9 cellular contexts compared by ENCODE assay signal in the genomic region with DNA sequence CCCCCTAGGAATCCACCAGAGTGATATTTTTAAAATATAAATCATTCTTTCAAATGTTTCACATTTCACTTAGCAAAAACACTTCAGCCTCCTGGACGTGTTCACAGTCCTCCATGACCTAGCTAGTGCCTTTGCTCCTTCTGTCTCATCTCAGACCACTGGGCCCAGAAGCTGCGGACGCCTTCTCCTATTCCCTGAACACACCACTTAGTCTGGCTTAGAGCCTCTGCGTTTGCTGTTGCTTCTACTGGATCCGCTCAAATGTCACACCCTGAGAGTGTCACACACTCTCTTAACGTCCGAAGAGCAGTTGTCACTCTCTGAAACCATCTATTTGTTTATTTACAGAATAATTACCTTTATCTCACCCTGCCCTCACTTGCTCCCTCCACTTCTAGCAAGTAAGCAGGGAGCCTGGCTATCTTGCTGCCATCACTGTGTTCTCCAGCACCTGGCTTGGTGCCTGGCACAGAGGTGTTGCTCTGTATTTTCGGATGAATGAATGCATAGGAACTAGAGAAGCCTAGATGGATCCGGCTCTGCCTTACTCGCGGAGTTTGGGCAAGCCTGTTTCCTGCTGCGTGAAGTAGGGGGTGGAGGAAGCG. TPM values are rescaled to one million over a fixed set of nuclear protein-coding genes. Genes with fewer than 3 reads are reported as not detected.
A peak's percentile ranks its signal among the peaks of the same experiment; 100 is the strongest.
DNase-seq lines count a peak whose midpoint lies in the region; ATAC-seq, FAIRE-seq and TF ChIP-seq lines count a peak whose summit lies in the region.
"Had no signal": no experiment of that assay in that cellular context is flagged by ENCODE, and none has a peak within 500 bp of the region (broad histone marks: within the 10 kb centered on the region; RNA-seq: fewer than 3 reads in every experiment).

No MANE protein-coding gene starts in this region.

- in situ Hi-C loops in HepG2 (cut with HindIII; ENCODE audit: extremely low pct_ligation_motif_present, low pct_unique_long_range_greater_than_20kb), result no loop called here

- 49 to 54% (median 51%) methylated on average over 12 to 13 of the region's 13 CpGs for WGBS in adrenal gland, 4 donors
- 10% methylated on average over 13 of the region's 13 CpGs for WGBS in HepG2 (ENCODE audit: low lambda C conversion rate)

- peak overlapping the region; percentile 50 for H2AFZ ChIP-seq in HepG2 (ENCODE audit: low read length)

- peak overlapping the region; percentile 82 for H3K9ac ChIP-seq in HepG2 (ENCODE audit: insufficient read depth, low read depth, low read length)

- FAIRE-seq in HepG2 (lab: Jason Lieb, UNC), result no peak

- H3K9me3 Mint-ChIP-seq in activated T-cell treated with anti-CD3 and anti-CD28 coated beads, Interleukin-2, amount 50 U/mL, for 24 hours, result no peaks in the 10 kb centered on the region

- TF ChIP-seq POLR2A in adrenal gland (IDR thresholded peaks at IDR 0.05), result no peak
- no peak for TF ChIP-seq POLR2A in HepG2 (IDR thresholded peaks at IDR 0.05; ENCODE audit: insufficient read depth in 1 of 2, low read depth in 2 of 2, low read length in 2 of 2)

- no peak for DNase-seq in activated T-cell treated with anti-CD3 and anti-CD28 coated beads, Interleukin-2, amount 50 U/mL, for 24 hours
- no peak for DNase-seq in activated T-cell treated with anti-CD3 and anti-CD28 coated beads for 4 hours
- DNase-seq in adrenal gland, result peak in 2 of 7 donors; percentile 20 to 51
- no peak for DNase-seq in HepG2 (ENCODE audit: low spot score)
- DNase-seq in thoracic aorta (ENCODE audit: low spot score), result no peak
- no peak for DNase-seq in 8988T
- DNase-seq in stimulated activated naive CD4-positive, alpha-beta T cell treated with Interleukin-2 at 50 U/mL for 16 hours (lab: John Stamatoyannopoulos, UW), result no peak
- no peak for DNase-seq in stimulated activated CD4-positive, alpha-beta T cell treated with anti-CD3 and anti-CD28 coated beads, Interleukin-2, amount 100 ng/mL, for 24 hours

- peak overlapping the region; percentile 88 for H3K4me3 Mint-ChIP-seq in activated T-cell treated with anti-CD3 and anti-CD28 coated beads, Interleukin-2, amount 50 U/mL, for 24 hours

- no TSS peak for BruUV-seq in HepG2 (replicated peaks; lab: Mats Ljungman, UMichigan)

- TF ChIP-seq RAD21 in HepG2 (CRISPR knock-in tag; IDR thresholded peaks at IDR 0.05), result no peak

- TF ChIP-seq EP300 in HepG2 (IDR thresholded peaks at IDR 0.05; ENCODE audit: low read depth in 2 of 2, low read length in 2 of 2) (no peak), HepG2 (CRISPR knock-in tag; IDR thresholded peaks at IDR 0.05; ENCODE audit: borderline replicate concordance) (no peak)

- POLR2A ChIA-PET in HepG2 (lab: Yijun Ruan, JAX), result interaction anchor here (1.0 to 2.9 kb wide), 10 partner anchors 9 to 55 kb away, joined by 3 to 30 read pairs (median 11); partner anchors contain the start of gene F12

- H3K27ac ChIP-seq in adrenal gland, result peak overlapping the region; percentile 66 to 93 (median 92)
- peak overlapping the region; percentile 83 for H3K27ac ChIP-seq in HepG2 (ENCODE audit: extremely low read length, insufficient read depth, low read length)
- peak overlapping the region; percentile 87 to 93 for H3K27ac ChIP-seq in thoracic aorta

- intact Hi-C loops in adrenal gland (cut with DNase I) (no loop called here), HepG2 (cut with micrococcal nuclease; ENCODE audit: unreplicated experiment) (no loop called here)

- peaks cover 14% of the 10 kb centered on the region for H3K79me2 ChIP-seq in HepG2 (ENCODE audit: insufficient read depth, low read length)

- H3K36me3 Mint-ChIP-seq in activated T-cell treated with anti-CD3 and anti-CD28 coated beads, Interleukin-2, amount 50 U/mL, for 24 hours (ENCODE audit: low read depth), result peaks cover 35% of the 10 kb centered on the region

- H4K20me1 ChIP-seq in HepG2 (ENCODE audit: insufficient read depth, low read length), result no peaks in the 10 kb centered on the region

- H3K4me1 ChIP-seq in adrenal gland (replicated peaks in 1 of 2), result peaks cover 12 to 27% of the 10 kb centered on the region in 2 donors
- peaks cover 43% of the 10 kb centered on the region for H3K4me1 ChIP-seq in HepG2 (ENCODE audit: insufficient read depth, low read length)
- peaks cover 15 to 31% of the 10 kb centered on the region in 2 donors for H3K4me1 ChIP-seq in thoracic aorta (ENCODE audit: control insufficient read depth in 1 of 2, low read depth in 2 of 2)

- TF ChIP-seq CTCF in adrenal gland (IDR thresholded peaks at IDR 0.05), result no peak
- TF ChIP-seq CTCF in HepG2 (CRISPR knock-in tag; IDR thresholded peaks at IDR 0.05), result no peak
- TF ChIP-seq CTCF in thoracic aorta (IDR thresholded peaks at IDR 0.05), result no peak

- H3K4me3 ChIP-seq in adrenal gland (peak overlapping the region in 2 of 4 donors; percentile 35 to 52), HepG2 (replicated peaks in 1 of 3; ENCODE audit: insufficient read depth in 1 of 3, low read depth in 2 of 3, low read length in 3 of 3) (peak overlapping the region; percentile 47 to 73 (median 62)), thoracic aorta (peak overlapping the region; percentile 75)

- no peaks in the 10 kb centered on the region for H3K9me3 ChIP-seq in adrenal gland (replicated peaks in 1 of 3)
- H3K9me3 ChIP-seq in HepG2 (ENCODE audit: low read length), result no peaks in the 10 kb centered on the region
- H3K9me3 ChIP-seq in thoracic aorta, result no peaks in the 10 kb centered on the region

- peak overlapping the region; percentile 92 for H3K4me2 ChIP-seq in HepG2 (ENCODE audit: low read depth, low read length)

- H3K4me1 Mint-ChIP-seq in activated T-cell treated with anti-CD3 and anti-CD28 coated beads, Interleukin-2, amount 50 U/mL, for 24 hours (ENCODE audit: low read depth), result peaks cover 34% of the 10 kb centered on the region

- CTCF ChIA-PET in HepG2 (lab: Yijun Ruan, JAX; ENCODE audit: low intra/inter-chr PET ratio, low total read pairs), result no interaction called here

- ATAC-seq in HepG2 (no peak), thoracic aorta (ENCODE audit: insufficient number of reproducible peaks, low FRiP score, low read depth) (no peak)

- H3K36me3 ChIP-seq in adrenal gland (replicated peaks in 1 of 2) (no peaks in the 10 kb centered on the region), HepG2 (replicated peaks in 1 of 2; ENCODE audit: control insufficient read depth in 1 of 2, insufficient read depth in 2 of 2, low read length in 2 of 2) (no peaks in the 10 kb centered on the region), thoracic aorta (peaks cover under 1% of the 10 kb centered on the region)

- H3K27me3 ChIP-seq in adrenal gland, result no peaks in the 10 kb centered on the region
- H3K27me3 ChIP-seq in HepG2 (ENCODE audit: control insufficient read depth in 1 of 2, insufficient read depth in 2 of 2, low read length in 2 of 2), result peaks cover 0 to 14% of the 10 kb centered on the region in 2 experiments; a peak in 2 of 5 replicates
- H3K27me3 ChIP-seq in thoracic aorta (replicated peaks; ENCODE audit: insufficient read depth), result no peaks in the 10 kb centered on the region

- H3K27me3 Mint-ChIP-seq in activated T-cell treated with anti-CD3 and anti-CD28 coated beads, Interleukin-2, amount 50 U/mL, for 24 hours, result no peaks in the 10 kb centered on the region

- peak overlapping the region; percentile 98 for H3K27ac Mint-ChIP-seq in activated T-cell treated with anti-CD3 and anti-CD28 coated beads, Interleukin-2, amount 50 U/mL, for 24 hours

RNA-seq across cellular contexts. Expression of gene GRK6, which starts 1.2 kb away (rescaled TPM):
- total RNA-seq in adrenal gland (10 to 100 TPM; 16.2 to 31.9 (median 24.6) TPM), HepG2 (2016; rRNA removed; fragmentation: Illumina TruSeq; extraction: Trizol) (16.1 and 19.9 TPM in 2 replicates), thoracic aorta (10 to 100 TPM; 27.3 to 33.3 TPM)
- polyA plus RNA-seq in adrenal gland (10 to 100 TPM in 2 of 3 donors, 1 to 10 TPM in 1; 3.5 to 15.3 (median 11.2) TPM), HepG2 (2011; rRNA removed) (13.2 and 17.4 TPM in 2 replicates)
- 21.2 and 25.1 TPM in 2 replicates for total RNA-seq in HepG2 (2016; cell fraction: cytosol; rRNA removed; fragmentation: Illumina TruSeq; extraction: Trizol; ENCODE audit: low read depth)
- total RNA-seq in HepG2 (2016; cell fraction: insoluble cytoplasmic fraction; rRNA removed; fragmentation: Illumina TruSeq; extraction: Trizol), result 15.7 and 20.8 TPM in 2 replicates
- total RNA-seq in HepG2 (2016; cell fraction: membrane; rRNA removed; fragmentation: Illumina TruSeq; extraction: Trizol), result 43.3 and 44.5 TPM in 2 replicates
- 15.6 TPM in 2 replicates for total RNA-seq in HepG2 (2016; cell fraction: nucleus; rRNA removed; fragmentation: Illumina TruSeq; extraction: Trizol)
- polyA plus RNA-seq in HepG2 (2011; cell fraction: cytosol; rRNA removed), result 16.2 and 19.6 TPM in 2 replicates
- 21.6 and 24.6 TPM in 2 replicates for polyA plus RNA-seq in HepG2 (2011; cell fraction: nucleus; rRNA removed)
- 16.7 and 17.5 TPM in 2 replicates for polyA plus RNA-seq in HepG2 (2012)
- polyA plus RNA-seq in HepG2 (2016; cell fraction: cytosol; fragmentation: Illumina TruSeq; extraction: Trizol; ENCODE audit: low read depth), result 36.3 and 37.2 TPM in 2 replicates
- 20.6 and 21.6 TPM in 2 replicates for polyA plus RNA-seq in HepG2 (2016; cell fraction: insoluble cytoplasmic fraction; fragmentation: Illumina TruSeq; extraction: Trizol; ENCODE audit: low read depth)
- polyA plus RNA-seq in HepG2 (2016; cell fraction: membrane; fragmentation: Illumina TruSeq; extraction: Trizol; ENCODE audit: low read depth), result 45.6 and 48.4 TPM in 2 replicates
- 22.8 and 26.4 TPM in 2 replicates for polyA plus RNA-seq in HepG2 (2016; cell fraction: nucleus; fragmentation: Illumina TruSeq; extraction: Trizol; ENCODE audit: insufficient read depth, low read depth)
- polyA minus RNA-seq in HepG2 (2011; rRNA and poly(A)+ RNA removed; ENCODE audit: low replicate concordance), result 11.2 and 22.9 TPM in 2 replicates
- 13.6 and 15.1 TPM in 2 replicates for polyA minus RNA-seq in HepG2 (2011; cell fraction: cytosol; rRNA and poly(A)+ RNA removed)
- polyA minus RNA-seq in HepG2 (2011; cell fraction: nucleus; rRNA and poly(A)+ RNA removed), result 19.2 and 24.9 TPM in 2 replicates

RNA-seq across cellular contexts. Expression of gene F12, which starts 15.9 kb away (rescaled TPM):
- total RNA-seq in adrenal gland (under 1 TPM in 6 of 8 donors, not detected in 2; 0.11 to 0.69 (median 0.28) TPM), HepG2 (2016; rRNA removed; fragmentation: Illumina TruSeq; extraction: Trizol) (1.3 and 3.0 TPM in 2 replicates), thoracic aorta (not detected)
- polyA plus RNA-seq in adrenal gland (under 1 TPM in 2 of 3 donors, not detected in 1; 0.47 to 0.80 TPM), HepG2 (2011; rRNA removed) (2.5 and 3.1 TPM in 2 replicates)
- 1.9 and 3.1 TPM in 2 replicates for total RNA-seq in HepG2 (2016; cell fraction: cytosol; rRNA removed; fragmentation: Illumina TruSeq; extraction: Trizol; ENCODE audit: low read depth)
- 1.4 and 3.6 TPM in 2 replicates for total RNA-seq in HepG2 (2016; cell fraction: insoluble cytoplasmic fraction; rRNA removed; fragmentation: Illumina TruSeq; extraction: Trizol)
- 2.4 and 3.3 TPM in 2 replicates for total RNA-seq in HepG2 (2016; cell fraction: membrane; rRNA removed; fragmentation: Illumina TruSeq; extraction: Trizol)
- total RNA-seq in HepG2 (2016; cell fraction: nucleus; rRNA removed; fragmentation: Illumina TruSeq; extraction: Trizol), result 2.3 and 3.0 TPM in 2 replicates
- polyA plus RNA-seq in HepG2 (2011; cell fraction: cytosol; rRNA removed), result 1.5 and 3.0 TPM in 2 replicates
- polyA plus RNA-seq in HepG2 (2011; cell fraction: nucleus; rRNA removed), result 27.2 and 32.3 TPM in 2 replicates
- polyA plus RNA-seq in HepG2 (2012), result 3.6 and 10.3 TPM in 2 replicates
- polyA plus RNA-seq in HepG2 (2016; cell fraction: cytosol; fragmentation: Illumina TruSeq; extraction: Trizol; ENCODE audit: low read depth), result 3.7 and 5.9 TPM in 2 replicates
- 1.6 and 2.3 TPM in 2 replicates for polyA plus RNA-seq in HepG2 (2016; cell fraction: insoluble cytoplasmic fraction; fragmentation: Illumina TruSeq; extraction: Trizol; ENCODE audit: low read depth)
- polyA plus RNA-seq in HepG2 (2016; cell fraction: membrane; fragmentation: Illumina TruSeq; extraction: Trizol; ENCODE audit: low read depth), result 3.4 and 5.0 TPM in 2 replicates
- polyA plus RNA-seq in HepG2 (2016; cell fraction: nucleus; fragmentation: Illumina TruSeq; extraction: Trizol; ENCODE audit: insufficient read depth, low read depth), result 6.6 and 9.9 TPM in 2 replicates
- polyA minus RNA-seq in HepG2 (2011; rRNA and poly(A)+ RNA removed; ENCODE audit: low replicate concordance), result 2.5 and 2.6 TPM in 2 replicates
- 0.30 and 1.2 TPM in 2 replicates for polyA minus RNA-seq in HepG2 (2011; cell fraction: cytosol; rRNA and poly(A)+ RNA removed)
- polyA minus RNA-seq in HepG2 (2011; cell fraction: nucleus; rRNA and poly(A)+ RNA removed), result 1.0 and 1.7 TPM in 2 replicates

RNA-seq across cellular contexts. Expression of gene PRR7, which starts 21.3 kb away (rescaled TPM):
- 10 to 100 TPM in 1 of 8 donors, 1 to 10 TPM in 7; 3.8 to 13.5 (median 6.9) TPM for total RNA-seq in adrenal gland
- polyA plus RNA-seq in adrenal gland, result 1 to 10 TPM in 2 of 3 donors, not detected in 1; 5.4 to 9.8 TPM
- 3.9 and 5.0 TPM in 2 replicates for total RNA-seq in HepG2 (2016; rRNA removed; fragmentation: Illumina TruSeq; extraction: Trizol)
- total RNA-seq in HepG2 (2016; cell fraction: cytosol; rRNA removed; fragmentation: Illumina TruSeq; extraction: Trizol; ENCODE audit: low read depth), result 16.0 and 17.8 TPM in 2 replicates
- total RNA-seq in HepG2 (2016; cell fraction: insoluble cytoplasmic fraction; rRNA removed; fragmentation: Illumina TruSeq; extraction: Trizol), result 3.2 and 5.8 TPM in 2 replicates
- 13.3 and 19.1 TPM in 2 replicates for total RNA-seq in HepG2 (2016; cell fraction: membrane; rRNA removed; fragmentation: Illumina TruSeq; extraction: Trizol)
- 2.0 and 2.5 TPM in 2 replicates for total RNA-seq in HepG2 (2016; cell fraction: nucleus; rRNA removed; fragmentation: Illumina TruSeq; extraction: Trizol)
- 4.8 and 6.7 TPM in 2 replicates for polyA plus RNA-seq in HepG2 (2011; rRNA removed)
- polyA plus RNA-seq in HepG2 (2011; cell fraction: cytosol; rRNA removed), result 6.4 and 16.7 TPM in 2 replicates
- polyA plus RNA-seq in HepG2 (2011; cell fraction: nucleus; rRNA removed), result 14.7 and 21.3 TPM in 2 replicates
- 1.5 and 3.1 TPM in 2 replicates for polyA plus RNA-seq in HepG2 (2012)
- polyA plus RNA-seq in HepG2 (2016; cell fraction: cytosol; fragmentation: Illumina TruSeq; extraction: Trizol; ENCODE audit: low read depth), result 20.2 and 21.6 TPM in 2 replicates
- polyA plus RNA-seq in HepG2 (2016; cell fraction: insoluble cytoplasmic fraction; fragmentation: Illumina TruSeq; extraction: Trizol; ENCODE audit: low read depth), result 4.9 and 5.8 TPM in 2 replicates
- 16.9 and 17.7 TPM in 2 replicates for polyA plus RNA-seq in HepG2 (2016; cell fraction: membrane; fragmentation: Illumina TruSeq; extraction: Trizol; ENCODE audit: low read depth)
- polyA plus RNA-seq in HepG2 (2016; cell fraction: nucleus; fragmentation: Illumina TruSeq; extraction: Trizol; ENCODE audit: insufficient read depth, low read depth), result 5.8 and 6.9 TPM in 2 replicates
- polyA minus RNA-seq in HepG2 (2011; rRNA and poly(A)+ RNA removed; ENCODE audit: low replicate concordance), result 0.94 and 6.4 TPM in 2 replicates
- polyA minus RNA-seq in HepG2 (2011; cell fraction: cytosol; rRNA and poly(A)+ RNA removed), result 3.2 and 5.0 TPM in 2 replicates
- 1.1 and 1.4 TPM in 2 replicates for polyA minus RNA-seq in HepG2 (2011; cell fraction: nucleus; rRNA and poly(A)+ RNA removed)
- total RNA-seq in thoracic aorta, result 10 to 100 TPM in 1 of 2 donors, 1 to 10 TPM in 1; 4.1 to 11.0 TPM

RNA-seq across cellular contexts. Expression of gene PFN3, which starts 24.8 kb away (rescaled TPM):
- total RNA-seq in adrenal gland, result not detected
- polyA plus RNA-seq in adrenal gland, result not detected
- total RNA-seq in HepG2 (2016; rRNA removed; fragmentation: Illumina TruSeq; extraction: Trizol), result not detected in 2 replicates
- total RNA-seq in HepG2 (2016; cell fraction: cytosol; rRNA removed; fragmentation: Illumina TruSeq; extraction: Trizol; ENCODE audit: low read depth), result not detected in 2 replicates
- not detected in 2 replicates for total RNA-seq in HepG2 (2016; cell fraction: insoluble cytoplasmic fraction; rRNA removed; fragmentation: Illumina TruSeq; extraction: Trizol)
- total RNA-seq in HepG2 (2016; cell fraction: membrane; rRNA removed; fragmentation: Illumina TruSeq; extraction: Trizol), result not detected in 2 replicates
- total RNA-seq in HepG2 (2016; cell fraction: nucleus; rRNA removed; fragmentation: Illumina TruSeq; extraction: Trizol), result not detected in 2 replicates
- not detected in 2 replicates for polyA plus RNA-seq in HepG2 (2011; rRNA removed)
- not detected in 2 replicates for polyA plus RNA-seq in HepG2 (2011; cell fraction: cytosol; rRNA removed)
- not detected in 2 replicates for polyA plus RNA-seq in HepG2 (2011; cell fraction: nucleus; rRNA removed)
- polyA plus RNA-seq in HepG2 (2012), result not detected in 2 replicates
- not detected in 2 replicates for polyA plus RNA-seq in HepG2 (2016; cell fraction: cytosol; fragmentation: Illumina TruSeq; extraction: Trizol; ENCODE audit: low read depth)
- not detected in 2 replicates for polyA plus RNA-seq in HepG2 (2016; cell fraction: insoluble cytoplasmic fraction; fragmentation: Illumina TruSeq; extraction: Trizol; ENCODE audit: low read depth)
- not detected in 2 replicates for polyA plus RNA-seq in HepG2 (2016; cell fraction: membrane; fragmentation: Illumina TruSeq; extraction: Trizol; ENCODE audit: low read depth)
- polyA plus RNA-seq in HepG2 (2016; cell fraction: nucleus; fragmentation: Illumina TruSeq; extraction: Trizol; ENCODE audit: insufficient read depth, low read depth), result not detected in 2 replicates
- not detected in 2 replicates for polyA minus RNA-seq in HepG2 (2011; rRNA and poly(A)+ RNA removed; ENCODE audit: low replicate concordance)
- polyA minus RNA-seq in HepG2 (2011; cell fraction: cytosol; rRNA and poly(A)+ RNA removed), result not detected in 2 replicates
- not detected in 2 replicates for polyA minus RNA-seq in HepG2 (2011; cell fraction: nucleus; rRNA and poly(A)+ RNA removed)
- total RNA-seq in thoracic aorta, result not detected
- total RNA-seq: NCI-H460 had no signal

RNA-seq across cellular contexts. Expression of gene SLC34A1, which starts 41.1 kb away (rescaled TPM):
- total RNA-seq in adrenal gland, result not detected
- not detected for polyA plus RNA-seq in adrenal gland
- total RNA-seq in HepG2 (2016; rRNA removed; fragmentation: Illumina TruSeq; extraction: Trizol), result 0.20 TPM in 1 of 2 replicates, not detected in the other
- total RNA-seq in HepG2 (2016; cell fraction: cytosol; rRNA removed; fragmentation: Illumina TruSeq; extraction: Trizol; ENCODE audit: low read depth), result not detected in 2 replicates
- not detected in 2 replicates for total RNA-seq in HepG2 (2016; cell fraction: insoluble cytoplasmic fraction; rRNA removed; fragmentation: Illumina TruSeq; extraction: Trizol)
- total RNA-seq in HepG2 (2016; cell fraction: membrane; rRNA removed; fragmentation: Illumina TruSeq; extraction: Trizol), result not detected in 2 replicates
- total RNA-seq in HepG2 (2016; cell fraction: nucleus; rRNA removed; fragmentation: Illumina TruSeq; extraction: Trizol), result not detected in 2 replicates
- 0.03 TPM in 2 replicates for polyA plus RNA-seq in HepG2 (2011; rRNA removed)
- 0.03 TPM in 1 of 2 replicates, not detected in the other for polyA plus RNA-seq in HepG2 (2011; cell fraction: cytosol; rRNA removed)
- polyA plus RNA-seq in HepG2 (2011; cell fraction: nucleus; rRNA removed), result 0.21 and 0.24 TPM in 2 replicates
- polyA plus RNA-seq in HepG2 (2012), result not detected in 2 replicates
- polyA plus RNA-seq in HepG2 (2016; cell fraction: cytosol; fragmentation: Illumina TruSeq; extraction: Trizol; ENCODE audit: low read depth), result not detected in 2 replicates
- not detected in 2 replicates for polyA plus RNA-seq in HepG2 (2016; cell fraction: insoluble cytoplasmic fraction; fragmentation: Illumina TruSeq; extraction: Trizol; ENCODE audit: low read depth)
- polyA plus RNA-seq in HepG2 (2016; cell fraction: membrane; fragmentation: Illumina TruSeq; extraction: Trizol; ENCODE audit: low read depth), result not detected in 2 replicates
- not detected in 2 replicates for polyA plus RNA-seq in HepG2 (2016; cell fraction: nucleus; fragmentation: Illumina TruSeq; extraction: Trizol; ENCODE audit: insufficient read depth, low read depth)
- not detected in 2 replicates for polyA minus RNA-seq in HepG2 (2011; rRNA and poly(A)+ RNA removed; ENCODE audit: low replicate concordance)
- 1.4 TPM in 1 of 2 replicates, not detected in the other for polyA minus RNA-seq in HepG2 (2011; cell fraction: cytosol; rRNA and poly(A)+ RNA removed)
- polyA minus RNA-seq in HepG2 (2011; cell fraction: nucleus; rRNA and poly(A)+ RNA removed), result not detected in 2 replicates
- total RNA-seq in thoracic aorta, result not detected
- total RNA-seq: NCI-H460 had no signal
